Comparison of ENCODE assay signal across 24 cellular contexts in genomic region chr6:109644131-109644530, GRCh38.
"Had no signal": no experiment of that assay in that cellular context is flagged by ENCODE, and none has a peak within 500 bp of the region (broad histone marks: within the 10 kb centered on the region; RNA-seq: fewer than 3 reads in every experiment).

No MANE protein-coding gene starts in this region.

- DNase-seq: activated CD4-positive, alpha-beta T cell treated with anti-CD3 and anti-CD28 coated beads for 4 hours; activated CD4-positive, alpha-beta T cell treated with anti-CD3 and anti-CD28 coated beads, Interleukin-2, amount 50 U/mL, for 4 hours; activated CD4-positive, CD25-positive, alpha-beta regulatory T cell; activated naive CD4-positive, alpha-beta T cell; activated T-cell treated with anti-CD3 and anti-CD28 coated beads for 4 hours; activated T-cell treated with anti-CD3 and anti-CD28 coated beads, Interleukin-2, amount 50 U/mL, for 72 hours; anterior cingulate cortex; cortex of kidney; foreskin melanocyte; naive B cell; nephron progenitor cell; ovary; retina; stimulated activated CD4-positive, alpha-beta T cell treated with anti-CD3 and anti-CD28 coated beads, Interleukin-12 subunit alpha, Interleukin-12 subunit beta, amount 100 ng/mL, for 4 hours; stimulated activated CD4-positive, alpha-beta T cell treated with anti-CD3 and anti-CD28 coated beads, Interleukin-4, amount 100 ng/mL, for 1 hour; trophoblast cell had no signal

- H3K27ac ChIP-seq: neutrophil, ovary, skin epidermis, thoracic aorta had no signal

- H3K9me3 ChIP-seq: neutrophil had no signal

- H3K36me3 ChIP-seq: neutrophil, ovary had no signal

- FAIRE-seq: endothelial cell of umbilical vein, islet of Langerhans, urothelium cell line had no signal

- ATAC-seq: activated T-cell treated with anti-CD3 and anti-CD28 coated beads, Interleukin-2, amount 50 U/mL, for 72 hours; esophagus mucosa; sciatic nerve had no signal

- H3K27me3 ChIP-seq: neutrophil, ovary had no signal

- H3K4me3 ChIP-seq: ovary, skin epidermis, thoracic aorta had no signal
